Comparison of ENCODE assay signal across 16 cellular contexts in the genomic region with DNA sequence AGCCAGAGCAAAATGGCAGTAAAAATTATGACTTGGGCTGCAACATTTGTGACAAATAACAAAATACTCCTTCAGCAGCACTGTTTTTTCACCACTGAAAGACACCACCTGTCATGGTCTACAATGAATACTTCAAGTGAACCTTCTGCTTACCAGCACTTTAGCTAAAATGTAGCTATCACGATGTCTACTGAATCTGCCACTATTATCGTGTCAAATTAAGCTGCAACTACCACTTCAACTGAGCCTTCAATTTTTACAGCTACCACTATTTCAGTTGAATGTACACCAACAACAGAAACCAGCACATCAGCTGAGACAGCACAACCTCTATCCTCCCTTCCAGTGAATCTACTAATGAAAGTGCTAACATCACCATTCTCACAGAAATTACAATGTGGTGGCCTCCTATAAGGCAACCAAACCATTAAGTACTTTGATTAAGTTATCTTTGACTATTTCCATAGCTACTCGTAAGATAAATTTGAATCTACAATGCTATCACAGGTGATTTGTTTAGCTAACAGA.
A peak's percentile ranks its signal among the peaks of the same experiment; 100 is the strongest.
DNase-seq lines count a peak whose midpoint lies in the region; ATAC-seq and TF ChIP-seq lines count a peak whose summit lies in the region.
"Had no signal": no experiment of that assay in that cellular context is flagged by ENCODE, and none has a peak within 500 bp of the region (broad histone marks: within the 10 kb centered on the region; RNA-seq: fewer than 3 reads in every experiment).

No MANE protein-coding gene starts in this region.

- no peak for TF ChIP-seq CTCF in KMS-11 (conservative IDR thresholded peaks at IDR 0.05; ENCODE audit: low read depth, low read length)
- no peak for TF ChIP-seq CTCF in nephron (IDR thresholded peaks at IDR 0.05; ENCODE audit: unreplicated experiment in 3 of 3)

- peak overlapping the region; percentile 49 for H3K27ac Mint-ChIP-seq in activated naive CD4-positive, alpha-beta T cell treated with anti-CD3 and anti-CD28 coated beads, Interleukin-2, amount 50 U/mL, for 24 hours
- peak overlapping the region in 2 of 3 experiments; percentile 16 to 72 for H3K27ac Mint-ChIP-seq in nephron
- H3K27ac Mint-ChIP-seq: CD4-positive, alpha-beta memory T cell had no signal

- H3K4me2 ChIP-seq in KMS-11: peak overlapping the region; percentile 38

- no peaks in the 10 kb centered on the region for H3K79me2 ChIP-seq in KMS-11 (ENCODE audit: insufficient read depth, low read depth)

- H3K4me3 Mint-ChIP-seq in activated naive CD4-positive, alpha-beta T cell treated with anti-CD3 and anti-CD28 coated beads, Interleukin-2, amount 50 U/mL, for 24 hours: no peak overlapping the region
- H3K4me3 Mint-ChIP-seq in nephron: no peak overlapping the region
- H3K4me3 Mint-ChIP-seq: CD4-positive, alpha-beta memory T cell had no signal

- no peaks in the 10 kb centered on the region for H3K36me3 Mint-ChIP-seq in activated naive CD4-positive, alpha-beta T cell treated with anti-CD3 and anti-CD28 coated beads, Interleukin-2, amount 50 U/mL, for 24 hours
- H3K36me3 Mint-ChIP-seq in nephron (ENCODE audit: low read depth): no peaks in the 10 kb centered on the region
- H3K36me3 Mint-ChIP-seq: CD4-positive, alpha-beta memory T cell had no signal

- H3K4me1 ChIP-seq in KMS-11 (ENCODE audit: low read depth, poor library complexity, severe bottlenecking): peaks cover 25% of the 10 kb centered on the region

- no peaks in the 10 kb centered on the region for H4K20me1 ChIP-seq in KMS-11 (ENCODE audit: insufficient read depth)

- H3K4me3 ChIP-seq in KMS-11 (IDR thresholded peaks at IDR 0.05; ENCODE audit: insufficient read depth, low read depth, low read length): no peak overlapping the region
- H3K4me3 ChIP-seq: GM23248 had no signal

- H3K27ac ChIP-seq in KMS-11: peak overlapping the region; percentile 21; the same call in 1 of the 2 replicates
- H3K27ac ChIP-seq: GM23248 had no signal

- H3K9ac ChIP-seq in KMS-11: no peak overlapping the region
- H3K9ac ChIP-seq: GM23248 had no signal

- ATAC-seq in HG03159 (IDR thresholded peaks at IDR 0.05; ENCODE audit: unreplicated experiment): no peak
- ATAC-seq in HG02571 (IDR thresholded peaks at IDR 0.05; ENCODE audit: unreplicated experiment): no peak
- ATAC-seq: HCT116 had no signal

- no peaks in the 10 kb centered on the region for H3K27me3 ChIP-seq in KMS-11 (ENCODE audit: insufficient read depth, low read depth)

- no peaks in the 10 kb centered on the region for H3K9me3 Mint-ChIP-seq in activated naive CD4-positive, alpha-beta T cell treated with anti-CD3 and anti-CD28 coated beads, Interleukin-2, amount 50 U/mL, for 24 hours
- no peaks in the 10 kb centered on the region for H3K9me3 Mint-ChIP-seq in nephron

- H3K4me1 Mint-ChIP-seq in activated naive CD4-positive, alpha-beta T cell treated with anti-CD3 and anti-CD28 coated beads, Interleukin-2, amount 50 U/mL, for 24 hours: no peaks in the 10 kb centered on the region
- H3K4me1 Mint-ChIP-seq in nephron: peaks cover 7% of the 10 kb centered on the region
- H3K4me1 Mint-ChIP-seq: CD4-positive, alpha-beta memory T cell had no signal

- peaks cover 5% of the 10 kb centered on the region for H3K27me3 Mint-ChIP-seq in activated naive CD4-positive, alpha-beta T cell treated with anti-CD3 and anti-CD28 coated beads, Interleukin-2, amount 50 U/mL, for 24 hours
- H3K27me3 Mint-ChIP-seq in nephron (ENCODE audit: low read depth): no peaks in the 10 kb centered on the region

- peak overlapping the region; percentile 10; the same call in 1 of the 2 replicates for H2AFZ ChIP-seq in KMS-11 (ENCODE audit: low read depth)
- H2AFZ ChIP-seq: GM23248 had no signal

- no peaks in the 10 kb centered on the region for H3K36me3 ChIP-seq in KMS-11 (ENCODE audit: insufficient read depth)

- no peak for DNase-seq in activated naive CD4-positive, alpha-beta T cell treated with anti-CD3 and anti-CD28 coated beads, Interleukin-2, amount 50 U/mL, for 16 hours
- DNase-seq in NCI-H69 (lab: John Stamatoyannopoulos, UW): no peak
- DNase-seq: C1 segment of cervical spinal cord; Calu3; CD4-positive, alpha-beta memory T cell; COR-L47; DMS153; DND-41; GM23248; H7 had no signal
